1 cellular context compared by ENCODE assay signal in the genomic region with DNA sequence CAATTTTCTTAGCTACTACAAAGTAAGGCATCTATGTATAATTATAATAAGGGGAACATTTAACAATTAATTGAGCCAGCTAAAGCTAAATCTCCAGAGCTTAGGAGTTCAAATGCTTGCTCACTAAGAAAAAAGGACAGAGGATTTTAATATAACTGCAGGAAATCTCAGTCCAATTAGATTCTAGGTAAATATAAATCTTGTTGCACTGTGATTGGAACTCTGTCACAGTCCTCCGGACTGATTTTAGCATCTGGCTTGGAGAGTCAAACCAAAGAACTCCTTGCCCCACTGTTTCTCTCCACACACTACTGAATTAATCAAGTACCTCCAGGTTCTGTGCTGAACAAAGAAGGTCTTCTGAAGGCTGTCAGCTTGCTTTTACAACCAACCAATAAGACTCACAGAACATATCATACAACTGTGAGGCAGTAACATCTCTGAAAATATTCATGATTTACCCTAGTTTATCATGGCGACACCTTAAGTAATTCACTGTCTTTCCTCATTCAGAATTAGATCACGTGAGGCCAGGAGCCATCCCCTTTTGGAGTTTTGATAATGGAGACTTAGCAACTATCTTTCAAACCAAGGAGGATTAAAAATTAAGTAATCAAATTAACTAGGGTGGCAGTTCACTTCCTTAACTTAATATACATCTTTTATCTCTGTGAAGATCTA.
TF ChIP-seq lines count a peak whose summit lies in the region.

No MANE protein-coding gene starts in this region.

TF ChIP-seq in GM23338, 12 proteins besides CTCF, POLR2A, EP300 and RAD21 (continued from another document):
- TF ChIP-seq, protein P1, sequence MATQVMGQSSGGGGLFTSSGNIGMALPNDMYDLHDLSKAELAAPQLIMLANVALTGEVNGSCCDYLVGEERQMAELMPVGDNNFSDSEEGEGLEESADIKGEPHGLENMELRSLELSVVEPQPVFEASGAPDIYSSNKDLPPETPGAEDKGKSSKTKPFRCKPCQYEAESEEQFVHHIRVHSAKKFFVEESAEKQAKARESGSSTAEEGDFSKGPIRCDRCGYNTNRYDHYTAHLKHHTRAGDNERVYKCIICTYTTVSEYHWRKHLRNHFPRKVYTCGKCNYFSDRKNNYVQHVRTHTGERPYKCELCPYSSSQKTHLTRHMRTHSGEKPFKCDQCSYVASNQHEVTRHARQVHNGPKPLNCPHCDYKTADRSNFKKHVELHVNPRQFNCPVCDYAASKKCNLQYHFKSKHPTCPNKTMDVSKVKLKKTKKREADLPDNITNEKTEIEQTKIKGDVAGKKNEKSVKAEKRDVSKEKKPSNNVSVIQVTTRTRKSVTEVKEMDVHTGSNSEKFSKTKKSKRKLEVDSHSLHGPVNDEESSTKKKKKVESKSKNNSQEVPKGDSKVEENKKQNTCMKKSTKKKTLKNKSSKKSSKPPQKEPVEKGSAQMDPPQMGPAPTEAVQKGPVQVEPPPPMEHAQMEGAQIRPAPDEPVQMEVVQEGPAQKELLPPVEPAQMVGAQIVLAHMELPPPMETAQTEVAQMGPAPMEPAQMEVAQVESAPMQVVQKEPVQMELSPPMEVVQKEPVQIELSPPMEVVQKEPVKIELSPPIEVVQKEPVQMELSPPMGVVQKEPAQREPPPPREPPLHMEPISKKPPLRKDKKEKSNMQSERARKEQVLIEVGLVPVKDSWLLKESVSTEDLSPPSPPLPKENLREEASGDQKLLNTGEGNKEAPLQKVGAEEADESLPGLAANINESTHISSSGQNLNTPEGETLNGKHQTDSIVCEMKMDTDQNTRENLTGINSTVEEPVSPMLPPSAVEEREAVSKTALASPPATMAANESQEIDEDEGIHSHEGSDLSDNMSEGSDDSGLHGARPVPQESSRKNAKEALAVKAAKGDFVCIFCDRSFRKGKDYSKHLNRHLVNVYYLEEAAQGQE (IDR thresholded peaks at IDR 0.05; ENCODE audit: unreplicated experiment): no peak
- no peak for TF ChIP-seq NANOG (IDR thresholded peaks at IDR 0.05; ENCODE audit: borderline replicate concordance)
